Comparison of ENCODE assay signal across 11 cellular contexts in genomic region chr16:3122926-3123570, GRCh38. TPM values are rescaled to one million over a fixed set of nuclear protein-coding genes. Genes with fewer than 3 reads are reported as not detected.
A peak's percentile ranks its signal among the peaks of the same experiment; 100 is the strongest.
DNase-seq lines count a peak whose midpoint lies in the region; ATAC-seq, FAIRE-seq and TF ChIP-seq lines count a peak whose summit lies in the region.
"Had no signal": no experiment of that assay in that cellular context is flagged by ENCODE, and none has a peak within 500 bp of the region (broad histone marks: within the 10 kb centered on the region; RNA-seq: fewer than 3 reads in every experiment).

No MANE protein-coding gene starts in this region.

- H3K9me3 ChIP-seq in MM.1S (replicated peaks; ENCODE audit: insufficient read depth, low read length): no peaks in the 10 kb centered on the region
- no peaks in the 10 kb centered on the region for H3K9me3 ChIP-seq in K562 (replicated peaks; ENCODE audit: control insufficient read depth, insufficient read depth, low read depth, low read length)
- H3K9me3 ChIP-seq: body of pancreas had no signal

- WGBS in K562 (ENCODE audit: insufficient coverage, low coverage, missing lambda C conversion rate): 47% methylated on average over 7 of the region's 8 CpGs

- H2AFZ ChIP-seq in MM.1S (ENCODE audit: low read length) (no peak overlapping the region), K562 (ENCODE audit: low read depth, low read length) (no peak overlapping the region)

- H3K36me3 ChIP-seq in MM.1S (replicated peaks; ENCODE audit: insufficient read depth, low read length): no peaks in the 10 kb centered on the region
- H3K36me3 ChIP-seq in K562 (ENCODE audit: control insufficient read depth, insufficient read depth, low read length): peaks cover 21% of the 10 kb centered on the region; the same call in 2 of the 3 replicates

- no peaks in the 10 kb centered on the region for H4K20me1 ChIP-seq in MM.1S (ENCODE audit: insufficient read depth, low read length)
- no peaks in the 10 kb centered on the region for H4K20me1 ChIP-seq in K562 (replicated peaks; ENCODE audit: control insufficient read depth, insufficient read depth, low read length)

- H3K9ac ChIP-seq in MM.1S (ENCODE audit: low read length) (no peak overlapping the region), K562 (ENCODE audit: insufficient read depth in 1 of 2, low read depth in 2 of 2, low read length in 2 of 2) (peak overlapping the region; percentile 69 to 98; a peak in 2 of 4 replicates)

- DNase-seq in activated CD4-positive, alpha-beta T cell treated with anti-CD3 and anti-CD28 coated beads, Interleukin-2, amount 10 ng/mL, durations not matched to agents 24 days and 14 days: no peak
- no peak for DNase-seq in activated CD4-positive, alpha-beta T cell treated with anti-CD3 and anti-CD28 coated beads for 1 hour
- DNase-seq in MM.1S (no peak), K562 (ENCODE audit: extremely low read depth in 1 of 4, low spot score in 3 of 4) (no peak), neural crest cell (ENCODE audit: low read depth, low spot score) (no peak), GM19240 (ENCODE audit: insufficient read length, low spot score) (no peak)
- DNase-seq: body of pancreas, NCI-H446 treated with DMSO at 0.1 percent for 48 hours, SHP77 had no signal

- H3F3A ChIP-seq in MM.1S (ENCODE audit: insufficient read depth, low read length): peaks cover 9% of the 10 kb centered on the region; the same call in 1 of the 2 replicates

- TF ChIP-seq RAD21 in K562 (CRISPR knock-in tag; conservative IDR thresholded peaks at IDR 0.05 in 1 of 2, IDR thresholded peaks at IDR 0.05 in 1 of 2): no peak

- CTCF ChIA-PET in K562 (lab: Yijun Ruan, JAX; ENCODE audit: low intra/inter-chr PET ratio): no interaction called here

- no peaks in the 10 kb centered on the region for H3K9me2 ChIP-seq in MM.1S (replicated peaks; ENCODE audit: insufficient read depth, low read length)

- peaks cover 3% of the 10 kb centered on the region for H3K4me1 ChIP-seq in MM.1S (ENCODE audit: low read length)
- peaks cover 10 to 27% of the 10 kb centered on the region in 2 experiments for H3K4me1 ChIP-seq in K562 (replicated peaks in 1 of 2; ENCODE audit: control insufficient read depth in 2 of 2, insufficient read depth in 2 of 2, low read length in 2 of 2)

- in situ Hi-C loops in K562 (cut with MboI): no loop called here

- no peaks in the 10 kb centered on the region for H3K9me1 ChIP-seq in K562 (ENCODE audit: control insufficient read depth, insufficient read depth, low read length)

- H3K27ac Mint-ChIP-seq in activated CD4-positive, alpha-beta T cell treated with anti-CD3 and anti-CD28 coated beads, Interleukin-2, amount 10 ng/mL, durations not matched to agents 24 days and 14 days: peak overlapping the region; percentile 75
- H3K27ac Mint-ChIP-seq in neural crest cell (ENCODE audit: unreplicated experiment): no peak overlapping the region

- TF ChIP-seq EP300 in K562 (IDR thresholded peaks at IDR 0.05; ENCODE audit: low read length): no peak

- H3K4me2 ChIP-seq in MM.1S (ENCODE audit: low read depth, low read length): peak overlapping the region; percentile 98; the same call in 1 of the 2 replicates
- H3K4me2 ChIP-seq in K562 (ENCODE audit: insufficient read depth, low read length): peak overlapping the region; percentile 99

- no peaks in the 10 kb centered on the region for H3K9me3 Mint-ChIP-seq in activated CD4-positive, alpha-beta T cell treated with anti-CD3 and anti-CD28 coated beads, Interleukin-2, amount 10 ng/mL, durations not matched to agents 24 days and 14 days
- H3K9me3 Mint-ChIP-seq in neural crest cell: no peaks in the 10 kb centered on the region

- peaks cover 30% of the 10 kb centered on the region for H3K4me1 Mint-ChIP-seq in activated CD4-positive, alpha-beta T cell treated with anti-CD3 and anti-CD28 coated beads, Interleukin-2, amount 10 ng/mL, durations not matched to agents 24 days and 14 days
- peaks cover 29% of the 10 kb centered on the region for H3K4me1 Mint-ChIP-seq in neural crest cell

- H3K27me3 ChIP-seq in MM.1S (replicated peaks; ENCODE audit: insufficient read depth, low read length): peaks cover 7% of the 10 kb centered on the region; the same call in 1 of the 2 replicates
- no peaks in the 10 kb centered on the region for H3K27me3 ChIP-seq in K562 (ENCODE audit: control insufficient read depth in 2 of 2, insufficient read depth in 2 of 2, low read length in 2 of 2)
- H3K27me3 ChIP-seq: body of pancreas had no signal

- no peak overlapping the region for H3K4me3 ChIP-seq in MM.1S (ENCODE audit: low read length)
- H3K4me3 ChIP-seq in K562: 0 out of 2 replicates have a peak overlapping the region, but pooled peaks have one; percentile 91

- ATAC-seq in K562: no peak
- ATAC-seq in GM18498 (IDR thresholded peaks at IDR 0.05; ENCODE audit: unreplicated experiment): no peak
- ATAC-seq in GM21717 (IDR thresholded peaks at IDR 0.05; ENCODE audit: unreplicated experiment): no peak

- no TSS peak for BruUV-seq in K562 (replicated peaks; lab: Mats Ljungman, UMichigan)

- POLR2A ChIA-PET in K562 (lab: Yijun Ruan, JAX): interaction anchor here (0.5 to 2.0 kb wide), 7 partner anchors 11 to 142 kb away, joined by 3 to 9 read pairs (median 3); no protein-coding TSS in a partner anchor

- no peak overlapping the region for H3K27ac ChIP-seq in MM.1S (ENCODE audit: low read length)
- no peak overlapping the region for H3K27ac ChIP-seq in K562 (ENCODE audit: extremely low read depth, low read depth, low read length)

- TF ChIP-seq POLR2A in K562 (conservative IDR thresholded peaks at IDR 0.05): no peak

- TF ChIP-seq CTCF in MM.1S (IDR thresholded peaks at IDR 0.05; ENCODE audit: low read length): no peak
- no peak for TF ChIP-seq CTCF in K562 (IDR thresholded peaks at IDR 0.05 in 2 of 3, conservative IDR thresholded peaks at IDR 0.05 in 1 of 3; ENCODE audit: insufficient read depth in 2 of 3, low read depth in 1 of 3, low read length in 3 of 3)
- TF ChIP-seq CTCF in neural crest cell (conservative IDR thresholded peaks at IDR 0.05): no peak

- H3K4me3 Mint-ChIP-seq in activated CD4-positive, alpha-beta T cell treated with anti-CD3 and anti-CD28 coated beads, Interleukin-2, amount 10 ng/mL, durations not matched to agents 24 days and 14 days: peak overlapping the region; percentile 98
- H3K4me3 Mint-ChIP-seq in neural crest cell: peak overlapping the region; percentile 92

- H3K36me3 Mint-ChIP-seq in activated CD4-positive, alpha-beta T cell treated with anti-CD3 and anti-CD28 coated beads, Interleukin-2, amount 10 ng/mL, durations not matched to agents 24 days and 14 days (ENCODE audit: low read depth): peaks cover 10% of the 10 kb centered on the region
- peaks cover 3% of the 10 kb centered on the region for H3K36me3 Mint-ChIP-seq in neural crest cell (ENCODE audit: low read depth)

- H3K79me2 ChIP-seq in MM.1S (ENCODE audit: low read length) (no peaks in the 10 kb centered on the region), K562 (ENCODE audit: control insufficient read depth, insufficient read depth, low read length) (no peaks in the 10 kb centered on the region)

- no peak for FAIRE-seq in K562 (lab: Jason Lieb, UNC)

- no peaks in the 10 kb centered on the region for H3K27me3 Mint-ChIP-seq in activated CD4-positive, alpha-beta T cell treated with anti-CD3 and anti-CD28 coated beads, Interleukin-2, amount 10 ng/mL, durations not matched to agents 24 days and 14 days
- H3K27me3 Mint-ChIP-seq in neural crest cell (ENCODE audit: low read depth): peaks cover 4% of the 10 kb centered on the region

- intact Hi-C loops in activated CD4-positive, alpha-beta T cell treated with anti-CD3 and anti-CD28 coated beads, Interleukin-2, amount 10 ng/mL, durations not matched to agents 24 days and 14 days (cut with micrococcal nuclease): no loop called here
- intact Hi-C loops in K562 (cut with micrococcal nuclease): no loop called here

RNA-seq across cellular contexts. Expression of gene ZNF205, which starts 10.7 kb away (rescaled TPM):
- 0.21 and 0.47 TPM in 2 replicates for total RNA-seq in activated CD4-positive, alpha-beta T cell treated with anti-CD3 and anti-CD28 coated beads, Interleukin-2, amount 10 ng/mL, durations not matched to agents 24 days and 14 days
- 3.9 and 8.4 TPM in 2 replicates for total RNA-seq in K562 (2011; cell fraction: chromatin; rRNA removed; ENCODE audit: low replicate concordance)
- 8.7 and 9.3 TPM in 2 replicates for total RNA-seq in K562 (2011; cell fraction: nucleolus; rRNA removed)
- total RNA-seq in K562 (2011; cell fraction: nucleoplasm; rRNA removed): 3.0 and 3.1 TPM in 2 replicates
- total RNA-seq in K562 (2014; rRNA removed) (11.8 and 14.2 TPM in 2 replicates), K562 (2014; rRNA removed; fragmentation: Illumina TruSeq; extraction: Trizol) (1.9 and 2.4 TPM in 2 replicates), K562 (2015; rRNA removed; fragmentation: Illumina TruSeq; extraction: Trizol) (5.1 and 5.4 TPM in 2 replicates), K562 (2021) (9.4 and 10.1 TPM in 2 replicates), neural crest cell (19.7 and 21.1 TPM in 2 replicates)
- polyA plus RNA-seq in K562 (2011; rRNA removed) (3.6 and 4.7 TPM in 2 replicates), K562 (2014; fragmentation: Illumina TruSeq; extraction: Trizol) (3.3 and 5.0 TPM in 2 replicates), K562 (2014; fragmentation: Nextera tagmentation; extraction: Ambion mirVana) (not detected), K562 (2014; rRNA removed) (8.3 and 8.7 TPM in 2 replicates)
- 6.0 and 16.0 TPM in 2 replicates for polyA plus RNA-seq in K562 (2011; cell fraction: cytosol; rRNA removed)
- 6.6 and 12.0 TPM in 2 replicates for polyA plus RNA-seq in K562 (2011; cell fraction: nucleus; rRNA removed)
- polyA plus RNA-seq in K562 (2012): 6.3 and 12.0 TPM in 2 replicates
- 0.81 and 2.0 TPM in 2 replicates for polyA minus RNA-seq in K562 (2011; rRNA and poly(A)+ RNA removed)
- 4.6 and 6.7 TPM in 2 replicates for polyA minus RNA-seq in K562 (2011; cell fraction: cytosol; rRNA and poly(A)+ RNA removed)
- 1.9 and 2.6 TPM in 2 replicates for polyA minus RNA-seq in K562 (2011; cell fraction: nucleus; rRNA and poly(A)+ RNA removed)

RNA-seq across cellular contexts. Expression of gene ZNF213, which starts 11.8 kb away (rescaled TPM):
- total RNA-seq in activated CD4-positive, alpha-beta T cell treated with anti-CD3 and anti-CD28 coated beads, Interleukin-2, amount 10 ng/mL, durations not matched to agents 24 days and 14 days: 9.5 and 10.6 TPM in 2 replicates
- total RNA-seq in K562 (2011; cell fraction: chromatin; rRNA removed; ENCODE audit: low replicate concordance): 3.3 and 8.4 TPM in 2 replicates
- 6.6 and 7.7 TPM in 2 replicates for total RNA-seq in K562 (2011; cell fraction: nucleolus; rRNA removed)
- total RNA-seq in K562 (2011; cell fraction: nucleoplasm; rRNA removed): 4.5 and 4.7 TPM in 2 replicates
- total RNA-seq in K562 (2014; rRNA removed): 2.7 and 3.2 TPM in 2 replicates
- 0.61 and 0.84 TPM in 2 replicates for total RNA-seq in K562 (2014; rRNA removed; fragmentation: Illumina TruSeq; extraction: Trizol)
- total RNA-seq in K562 (2015; rRNA removed; fragmentation: Illumina TruSeq; extraction: Trizol): 1.8 and 2.1 TPM in 2 replicates
- total RNA-seq in K562 (2021): 9.3 and 10.0 TPM in 2 replicates
- 0.74 and 1.2 TPM in 2 replicates for polyA plus RNA-seq in K562 (2011; rRNA removed)
- 0.93 and 2.0 TPM in 2 replicates for polyA plus RNA-seq in K562 (2011; cell fraction: cytosol; rRNA removed)
- 3.5 and 6.9 TPM in 2 replicates for polyA plus RNA-seq in K562 (2011; cell fraction: nucleus; rRNA removed)
- polyA plus RNA-seq in K562 (2012): 6.1 and 13.6 TPM in 2 replicates
- polyA plus RNA-seq in K562 (2014; fragmentation: Illumina TruSeq; extraction: Trizol): 1.8 and 5.0 TPM in 2 replicates
- under 1 TPM; 0.49 to 0.62 TPM for polyA plus RNA-seq in K562 (2014; fragmentation: Nextera tagmentation; extraction: Ambion mirVana)
- polyA plus RNA-seq in K562 (2014; rRNA removed): 3.1 and 3.2 TPM in 2 replicates
- 0.88 and 0.99 TPM in 2 replicates for polyA minus RNA-seq in K562 (2011; rRNA and poly(A)+ RNA removed)
- 3.6 and 7.0 TPM in 2 replicates for polyA minus RNA-seq in K562 (2011; cell fraction: cytosol; rRNA and poly(A)+ RNA removed)
- 3.0 and 3.4 TPM in 2 replicates for polyA minus RNA-seq in K562 (2011; cell fraction: nucleus; rRNA and poly(A)+ RNA removed)
- 14.9 and 15.9 TPM in 2 replicates for total RNA-seq in neural crest cell

RNA-seq across cellular contexts. Expression of gene ZSCAN10, which starts 24.0 kb away (rescaled TPM):
- total RNA-seq in activated CD4-positive, alpha-beta T cell treated with anti-CD3 and anti-CD28 coated beads, Interleukin-2, amount 10 ng/mL, durations not matched to agents 24 days and 14 days: not detected in 2 replicates
- total RNA-seq in K562 (2011; cell fraction: chromatin; rRNA removed; ENCODE audit: low replicate concordance): not detected in 2 replicates
- total RNA-seq in K562 (2011; cell fraction: nucleolus; rRNA removed): 0.17 TPM in 1 of 2 replicates, not detected in the other
- total RNA-seq in K562 (2011; cell fraction: nucleoplasm; rRNA removed): 0.37 TPM in 1 of 2 replicates, not detected in the other
- not detected in 2 replicates for total RNA-seq in K562 (2014; rRNA removed)
- total RNA-seq in K562 (2014; rRNA removed; fragmentation: Illumina TruSeq; extraction: Trizol): not detected in 2 replicates
- not detected in 2 replicates for total RNA-seq in K562 (2015; rRNA removed; fragmentation: Illumina TruSeq; extraction: Trizol)
- total RNA-seq in K562 (2021): 0.16 and 0.22 TPM in 2 replicates
- polyA plus RNA-seq in K562 (2011; rRNA removed): not detected in 2 replicates
- polyA plus RNA-seq in K562 (2011; cell fraction: cytosol; rRNA removed): 0.03 TPM in 1 of 2 replicates, not detected in the other
- 0.10 TPM in 1 of 2 replicates, not detected in the other for polyA plus RNA-seq in K562 (2011; cell fraction: nucleus; rRNA removed)
- 0.14 TPM in 1 of 2 replicates, not detected in the other for polyA plus RNA-seq in K562 (2012)
- not detected in 2 replicates for polyA plus RNA-seq in K562 (2014; fragmentation: Illumina TruSeq; extraction: Trizol)
- not detected for polyA plus RNA-seq in K562 (2014; fragmentation: Nextera tagmentation; extraction: Ambion mirVana)
- polyA plus RNA-seq in K562 (2014; rRNA removed): not detected in 2 replicates
- polyA minus RNA-seq in K562 (2011; rRNA and poly(A)+ RNA removed): not detected in 2 replicates
- not detected in 2 replicates for polyA minus RNA-seq in K562 (2011; cell fraction: cytosol; rRNA and poly(A)+ RNA removed)
- polyA minus RNA-seq in K562 (2011; cell fraction: nucleus; rRNA and poly(A)+ RNA removed): not detected in 2 replicates
- total RNA-seq in neural crest cell: not detected in 2 replicates
- total RNA-seq: body of pancreas had no signal

RNA-seq across cellular contexts. Expression of gene IL32, which starts 57.6 kb away (rescaled TPM):
- total RNA-seq in activated CD4-positive, alpha-beta T cell treated with anti-CD3 and anti-CD28 coated beads, Interleukin-2, amount 10 ng/mL, durations not matched to agents 24 days and 14 days: 918 and 934 TPM in 2 replicates
- total RNA-seq in K562 (2011; cell fraction: chromatin; rRNA removed; ENCODE audit: low replicate concordance): 1.1 TPM in 1 of 2 replicates, not detected in the other
- total RNA-seq in K562 (2011; cell fraction: nucleolus; rRNA removed): 0.50 and 1.1 TPM in 2 replicates
- not detected in 2 replicates for total RNA-seq in K562 (2011; cell fraction: nucleoplasm; rRNA removed)
- not detected in 2 replicates for total RNA-seq in K562 (2014; rRNA removed)
- total RNA-seq in K562 (2014; rRNA removed; fragmentation: Illumina TruSeq; extraction: Trizol): not detected in 2 replicates
- not detected in 2 replicates for total RNA-seq in K562 (2015; rRNA removed; fragmentation: Illumina TruSeq; extraction: Trizol)
- 1.5 and 2.2 TPM in 2 replicates for total RNA-seq in K562 (2021)
- 0.21 TPM in 1 of 2 replicates, not detected in the other for polyA plus RNA-seq in K562 (2011; rRNA removed)
- polyA plus RNA-seq in K562 (2011; cell fraction: cytosol; rRNA removed): 0.40 TPM in 2 replicates
- 0.29 and 0.43 TPM in 2 replicates for polyA plus RNA-seq in K562 (2011; cell fraction: nucleus; rRNA removed)
- 1.0 and 5.1 TPM in 2 replicates for polyA plus RNA-seq in K562 (2012)
- 0.31 and 0.64 TPM in 2 replicates for polyA plus RNA-seq in K562 (2014; fragmentation: Illumina TruSeq; extraction: Trizol)
- under 1 TPM; 0.24 to 0.42 TPM for polyA plus RNA-seq in K562 (2014; fragmentation: Nextera tagmentation; extraction: Ambion mirVana)
- polyA plus RNA-seq in K562 (2014; rRNA removed): 0.43 and 2.0 TPM in 2 replicates
- polyA minus RNA-seq in K562 (2011; rRNA and poly(A)+ RNA removed): not detected in 2 replicates
- not detected in 2 replicates for polyA minus RNA-seq in K562 (2011; cell fraction: cytosol; rRNA and poly(A)+ RNA removed)
- not detected in 2 replicates for polyA minus RNA-seq in K562 (2011; cell fraction: nucleus; rRNA and poly(A)+ RNA removed)
- total RNA-seq in neural crest cell: not detected in 2 replicates
